ENCODE assay signal across 9 cellular contexts in the genomic region with DNA sequence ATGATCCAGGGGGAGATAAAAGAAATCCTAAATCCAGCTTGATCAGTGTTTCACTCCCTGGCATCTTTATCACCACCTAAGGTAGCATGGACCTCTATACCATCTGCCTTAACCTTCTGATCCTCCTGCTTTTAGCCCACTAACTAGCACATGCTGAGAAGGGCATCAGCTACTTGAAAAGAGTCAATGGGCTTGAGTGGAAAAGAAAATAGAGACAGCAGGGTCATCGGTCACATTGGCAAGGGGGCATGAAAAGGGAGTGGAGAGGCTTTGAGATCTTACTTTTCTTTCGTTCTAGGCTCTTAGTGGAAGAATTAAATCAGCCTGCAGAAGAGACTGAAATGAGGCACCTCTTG. TPM values are rescaled to one million over a fixed set of nuclear protein-coding genes. Genes with fewer than 3 reads are reported as not detected.
DNase-seq lines count a peak whose midpoint lies in the region; ATAC-seq, FAIRE-seq and TF ChIP-seq lines count a peak whose summit lies in the region.
"Had no signal": no experiment of that assay in that cellular context is flagged by ENCODE, and none has a peak within 500 bp of the region (broad histone marks: within the 10 kb centered on the region; RNA-seq: fewer than 3 reads in every experiment).

No MANE protein-coding gene starts in this region.

- peak overlapping the region; percentile 92 for H3K9ac ChIP-seq in keratinocyte (ENCODE audit: control insufficient read depth, extremely low read depth, insufficient read depth, low read length)

- H3K27ac Mint-ChIP-seq in T-helper 1 cell treated with Interleukin-12 subunit alpha and Interleukin-12 subunit beta and Interleukin-4 antibody, amounts not matched to agents 30 μg/mL and 1 μg/mL, for 36 hours, result peak overlapping the region; percentile 97
- peak overlapping the region; percentile 98 for H3K27ac Mint-ChIP-seq in activated T-helper 2 cell treated with anti-CD3 and anti-CD28 coated beads, Interferon-gamma antibody, Interleukin-2, Interleukin-4, amounts not matched to agents 10 μg/mL and 5 μg/mL and 100 μg/mL, durations not matched to agents 14 hours and 24 hours and 36 hours

- peak overlapping the region; percentile 100 for H3K4me2 ChIP-seq in keratinocyte (ENCODE audit: control insufficient read depth, extremely low read depth, insufficient read depth, low read depth, low read length)

- peaks cover 3% of the 10 kb centered on the region for H3K9me1 ChIP-seq in keratinocyte (ENCODE audit: control insufficient read depth, extremely low read depth, insufficient read depth, low read length)

- H3K4me1 ChIP-seq in keratinocyte (ENCODE audit: control insufficient read depth, extremely low read depth, insufficient read depth, low read length), result peaks cover 19% of the 10 kb centered on the region

- TF ChIP-seq CTCF in keratinocyte (optimal IDR thresholded peaks at IDR 0.05 in 1 of 3, IDR thresholded peaks at IDR 0.05 in 1 of 3, conservative IDR thresholded peaks at IDR 0.05 in 1 of 3; ENCODE audit: extremely low read depth in 1 of 3, insufficient read depth in 2 of 3, low read length in 3 of 3), result no peak

- no peaks in the 10 kb centered on the region for H3K9me3 ChIP-seq in keratinocyte (ENCODE audit: control insufficient read depth, low read depth, low read length)

- dilution Hi-C loops in keratinocyte (cut with MboI; ENCODE audit: extremely low pct_ligation_motif_present, low sequenced_read_pairs), result no loop called here

- peak overlapping the region; percentile 76 for H3K27ac ChIP-seq in keratinocyte (ENCODE audit: control insufficient read depth, insufficient read depth, low read length)
- peak overlapping the region; percentile 96 for H3K27ac ChIP-seq in temporal lobe (ENCODE audit: low read depth, low read length)

- H3K36me3 ChIP-seq in keratinocyte (ENCODE audit: control insufficient read depth in 2 of 2, extremely low read depth in 1 of 2, insufficient read depth in 2 of 2, low read length in 2 of 2), result peaks cover 4 to 19% of the 10 kb centered on the region in 2 experiments

- H3K27me3 ChIP-seq in keratinocyte (ENCODE audit: control insufficient read depth, extremely low read depth, insufficient read depth, low read length), result no peaks in the 10 kb centered on the region

- H3K4me3 Mint-ChIP-seq in T-helper 1 cell treated with Interleukin-12 subunit alpha and Interleukin-12 subunit beta and Interleukin-4 antibody, amounts not matched to agents 30 μg/mL and 1 μg/mL, for 36 hours, result peak overlapping the region; percentile 93
- H3K4me3 Mint-ChIP-seq in activated T-helper 2 cell treated with anti-CD3 and anti-CD28 coated beads, Interferon-gamma antibody, Interleukin-2, Interleukin-4, amounts not matched to agents 10 μg/mL and 5 μg/mL and 100 μg/mL, durations not matched to agents 14 hours and 24 hours and 36 hours (ENCODE audit: low read depth), result peak overlapping the region; percentile 96

- peaks cover 47% of the 10 kb centered on the region for H3K79me2 ChIP-seq in keratinocyte (ENCODE audit: control insufficient read depth, insufficient read depth, low read length)

- H3K4me3 ChIP-seq in keratinocyte (ENCODE audit: control insufficient read depth in 2 of 3, extremely low read depth in 1 of 3, insufficient read depth in 2 of 3, low read depth in 1 of 3, low read length in 3 of 3), result peak overlapping the region; percentile 58 to 100 (median 87)

- peak; percentile 32 for FAIRE-seq in keratinocyte (lab: Jason Lieb, UNC)

- H3K9me3 Mint-ChIP-seq in T-helper 1 cell treated with Interleukin-12 subunit alpha and Interleukin-12 subunit beta and Interleukin-4 antibody, amounts not matched to agents 30 μg/mL and 1 μg/mL, for 36 hours, result no peaks in the 10 kb centered on the region
- no peaks in the 10 kb centered on the region for H3K9me3 Mint-ChIP-seq in activated T-helper 2 cell treated with anti-CD3 and anti-CD28 coated beads, Interferon-gamma antibody, Interleukin-2, Interleukin-4, amounts not matched to agents 10 μg/mL and 5 μg/mL and 100 μg/mL, durations not matched to agents 14 hours and 24 hours and 36 hours

- peak overlapping the region; percentile 100 for H2AFZ ChIP-seq in keratinocyte (ENCODE audit: control insufficient read depth, low read length)

- no peaks in the 10 kb centered on the region for H4K20me1 ChIP-seq in keratinocyte (ENCODE audit: control insufficient read depth, extremely low read depth, insufficient read depth, low read length)

- peaks cover 17% of the 10 kb centered on the region for H3K4me1 Mint-ChIP-seq in T-helper 1 cell treated with Interleukin-12 subunit alpha and Interleukin-12 subunit beta and Interleukin-4 antibody, amounts not matched to agents 30 μg/mL and 1 μg/mL, for 36 hours (ENCODE audit: low read depth)
- peaks cover 21% of the 10 kb centered on the region for H3K4me1 Mint-ChIP-seq in activated T-helper 2 cell treated with anti-CD3 and anti-CD28 coated beads, Interferon-gamma antibody, Interleukin-2, Interleukin-4, amounts not matched to agents 10 μg/mL and 5 μg/mL and 100 μg/mL, durations not matched to agents 14 hours and 24 hours and 36 hours (ENCODE audit: low read depth)

- H3K27me3 Mint-ChIP-seq in T-helper 1 cell treated with Interleukin-12 subunit alpha and Interleukin-12 subunit beta and Interleukin-4 antibody, amounts not matched to agents 30 μg/mL and 1 μg/mL, for 36 hours (ENCODE audit: low read depth), result no peaks in the 10 kb centered on the region
- H3K27me3 Mint-ChIP-seq in activated T-helper 2 cell treated with anti-CD3 and anti-CD28 coated beads, Interferon-gamma antibody, Interleukin-2, Interleukin-4, amounts not matched to agents 10 μg/mL and 5 μg/mL and 100 μg/mL, durations not matched to agents 14 hours and 24 hours and 36 hours (ENCODE audit: low read depth), result no peaks in the 10 kb centered on the region

- H3K36me3 Mint-ChIP-seq in T-helper 1 cell treated with Interleukin-12 subunit alpha and Interleukin-12 subunit beta and Interleukin-4 antibody, amounts not matched to agents 30 μg/mL and 1 μg/mL, for 36 hours (ENCODE audit: low read depth), result peaks cover 9% of the 10 kb centered on the region
- H3K36me3 Mint-ChIP-seq in activated T-helper 2 cell treated with anti-CD3 and anti-CD28 coated beads, Interferon-gamma antibody, Interleukin-2, Interleukin-4, amounts not matched to agents 10 μg/mL and 5 μg/mL and 100 μg/mL, durations not matched to agents 14 hours and 24 hours and 36 hours (ENCODE audit: low read depth), result peaks cover 22% of the 10 kb centered on the region

- DNase-seq in T-helper 1 cell (no peak), keratinocyte (ENCODE audit: low read depth, low spot score) (no peak), A172 (ENCODE audit: low spot score) (no peak), NCI-H1436 treated with DMSO at 0.1 percent for 48 hours (lab: John Stamatoyannopoulos, UW) (no peak)
- DNase-seq in activated T-helper 2 cell treated with anti-CD3 and anti-CD28 coated beads, Interferon-gamma antibody, Interleukin-2, Interleukin-4, amounts not matched to agents 10 μg/mL and 5 μg/mL and 100 μg/mL, durations not matched to agents 14 hours and 24 hours and 36 hours (ENCODE audit: low spot score), result no peak

- ATAC-seq in GM21786 (IDR thresholded peaks at IDR 0.05; ENCODE audit: unreplicated experiment), result no peak

- intact Hi-C loops in activated T-helper 2 cell treated with anti-CD3 and anti-CD28 coated beads, Interferon-gamma antibody, Interleukin-2, Interleukin-4, amounts not matched to agents 10 μg/mL and 5 μg/mL and 100 μg/mL, durations not matched to agents 14 hours and 24 hours and 36 hours (cut with micrococcal nuclease), result loop anchor here (1.0 kb wide), 5 partner anchors 38 to 425 kb away; a partner anchor contains a TSS

RNA-seq across cellular contexts. Expression of a gene that starts 0.2 kb away (rescaled TPM):
- total RNA-seq in activated T-helper 2 cell treated with anti-CD3 and anti-CD28 coated beads, Interferon-gamma antibody, Interleukin-2, Interleukin-4, amounts not matched to agents 10 μg/mL and 5 μg/mL and 100 μg/mL, durations not matched to agents 14 hours and 24 hours and 36 hours, result 37.6 and 39.3 TPM in 2 replicates
- polyA plus RNA-seq in keratinocyte, result 19.0 to 26.2 TPM (median 24.5 TPM) in 3 replicates
- 15.2 TPM for polyA plus RNA-seq in keratinocyte (2011; ENCODE audit: low read depth)
- 17.0 and 20.2 TPM in 2 replicates for polyA plus RNA-seq in keratinocyte (2011; cell fraction: cytosol; rRNA removed)
- polyA plus RNA-seq in keratinocyte (2011; cell fraction: nucleus; rRNA removed), result 57.4 and 64.0 TPM in 2 replicates
- polyA plus RNA-seq in keratinocyte (2012; ENCODE audit: low replicate concordance), result 14.6 and 15.8 TPM in 2 replicates
- polyA minus RNA-seq in keratinocyte, result 16.5 to 25.4 TPM (median 21.4 TPM) in 3 replicates
- polyA minus RNA-seq in keratinocyte (2011; cell fraction: cytosol; rRNA and poly(A)+ RNA removed), result 17.8 TPM
- polyA minus RNA-seq in keratinocyte (2011; cell fraction: nucleus; rRNA and poly(A)+ RNA removed), result 8.5 and 9.8 TPM in 2 replicates
- 14.5 TPM for total RNA-seq in temporal lobe
- total RNA-seq in A172 (2014; rRNA removed; shearing (Covaris generic)), result 24.6 and 36.2 TPM in 2 replicates

RNA-seq across cellular contexts. Expression of a gene that starts 0.6 kb away (rescaled TPM):
- total RNA-seq in activated T-helper 2 cell treated with anti-CD3 and anti-CD28 coated beads, Interferon-gamma antibody, Interleukin-2, Interleukin-4, amounts not matched to agents 10 μg/mL and 5 μg/mL and 100 μg/mL, durations not matched to agents 14 hours and 24 hours and 36 hours, result 44.4 and 48.0 TPM in 2 replicates
- 27.0 to 55.9 TPM (median 35.3 TPM) in 3 replicates for polyA plus RNA-seq in keratinocyte
- polyA plus RNA-seq in keratinocyte (2011; ENCODE audit: low read depth), result 23.6 TPM
- polyA plus RNA-seq in keratinocyte (2011; cell fraction: cytosol; rRNA removed), result 30.6 and 31.7 TPM in 2 replicates
- 65.7 and 71.0 TPM in 2 replicates for polyA plus RNA-seq in keratinocyte (2011; cell fraction: nucleus; rRNA removed)
- 23.2 and 38.5 TPM in 2 replicates for polyA plus RNA-seq in keratinocyte (2012; ENCODE audit: low replicate concordance)
- polyA minus RNA-seq in keratinocyte, result 10.5 to 21.2 TPM (median 19.7 TPM) in 3 replicates
- 13.8 TPM for polyA minus RNA-seq in keratinocyte (2011; cell fraction: cytosol; rRNA and poly(A)+ RNA removed)
- 8.0 and 8.5 TPM in 2 replicates for polyA minus RNA-seq in keratinocyte (2011; cell fraction: nucleus; rRNA and poly(A)+ RNA removed)
- total RNA-seq in temporal lobe, result 14.0 TPM
- total RNA-seq in A172 (2014; rRNA removed; shearing (Covaris generic)), result 36.8 and 63.8 TPM in 2 replicates

RNA-seq across cellular contexts. Expression of a gene that starts 21.9 kb away (rescaled TPM):
- not detected in 2 replicates for total RNA-seq in activated T-helper 2 cell treated with anti-CD3 and anti-CD28 coated beads, Interferon-gamma antibody, Interleukin-2, Interleukin-4, amounts not matched to agents 10 μg/mL and 5 μg/mL and 100 μg/mL, durations not matched to agents 14 hours and 24 hours and 36 hours
- polyA plus RNA-seq in keratinocyte, result not detected in 3 replicates
- not detected for polyA plus RNA-seq in keratinocyte (2011; ENCODE audit: low read depth)
- polyA plus RNA-seq in keratinocyte (2011; cell fraction: cytosol; rRNA removed), result not detected in 2 replicates
- polyA plus RNA-seq in keratinocyte (2011; cell fraction: nucleus; rRNA removed), result not detected in 2 replicates
- polyA plus RNA-seq in keratinocyte (2012; ENCODE audit: low replicate concordance), result not detected in 2 replicates
- polyA minus RNA-seq in keratinocyte, result not detected in 3 replicates
- not detected for polyA minus RNA-seq in keratinocyte (2011; cell fraction: cytosol; rRNA and poly(A)+ RNA removed)
- polyA minus RNA-seq in keratinocyte (2011; cell fraction: nucleus; rRNA and poly(A)+ RNA removed), result not detected in 2 replicates
- total RNA-seq in temporal lobe, result not detected
- not detected in 2 replicates for total RNA-seq in A172 (2014; rRNA removed; shearing (Covaris generic))
- total RNA-seq: RPMI7951 had no signal

RNA-seq across cellular contexts. Expression of a gene that starts 36.9 kb away (rescaled TPM):
- 0.48 and 0.76 TPM in 2 replicates for total RNA-seq in activated T-helper 2 cell treated with anti-CD3 and anti-CD28 coated beads, Interferon-gamma antibody, Interleukin-2, Interleukin-4, amounts not matched to agents 10 μg/mL and 5 μg/mL and 100 μg/mL, durations not matched to agents 14 hours and 24 hours and 36 hours
- polyA plus RNA-seq in keratinocyte, result 0.09 to 0.15 TPM (median 0.14 TPM) in 3 replicates
- polyA plus RNA-seq in keratinocyte (2011; ENCODE audit: low read depth), result 1.9 TPM
- polyA plus RNA-seq in keratinocyte (2011; cell fraction: cytosol; rRNA removed), result 0.05 and 0.09 TPM in 2 replicates
- 0.11 and 0.25 TPM in 2 replicates for polyA plus RNA-seq in keratinocyte (2011; cell fraction: nucleus; rRNA removed)
- polyA plus RNA-seq in keratinocyte (2012; ENCODE audit: low replicate concordance), result 0.42 and 5.3 TPM in 2 replicates
- not detected in 3 replicates for polyA minus RNA-seq in keratinocyte
- polyA minus RNA-seq in keratinocyte (2011; cell fraction: cytosol; rRNA and poly(A)+ RNA removed), result not detected
- polyA minus RNA-seq in keratinocyte (2011; cell fraction: nucleus; rRNA and poly(A)+ RNA removed), result 0.21 TPM in 1 of 2 replicates, not detected in the other
- total RNA-seq in temporal lobe, result not detected
- 0.09 and 0.31 TPM in 2 replicates for total RNA-seq in A172 (2014; rRNA removed; shearing (Covaris generic))
- total RNA-seq: RPMI7951 had no signal

RNA-seq across cellular contexts. Expression of a gene that starts 37.2 kb away (rescaled TPM):
- 22.5 and 24.5 TPM in 2 replicates for total RNA-seq in activated T-helper 2 cell treated with anti-CD3 and anti-CD28 coated beads, Interferon-gamma antibody, Interleukin-2, Interleukin-4, amounts not matched to agents 10 μg/mL and 5 μg/mL and 100 μg/mL, durations not matched to agents 14 hours and 24 hours and 36 hours
- polyA plus RNA-seq in keratinocyte, result 30.1 to 146 TPM (median 40.9 TPM) in 3 replicates
- 70.3 TPM for polyA plus RNA-seq in keratinocyte (2011; ENCODE audit: low read depth)
- polyA plus RNA-seq in keratinocyte (2011; cell fraction: cytosol; rRNA removed), result 50.7 and 75.2 TPM in 2 replicates
- 223 and 225 TPM in 2 replicates for polyA plus RNA-seq in keratinocyte (2011; cell fraction: nucleus; rRNA removed)
- polyA plus RNA-seq in keratinocyte (2012; ENCODE audit: low replicate concordance), result 112 and 163 TPM in 2 replicates
- 55.5 to 213 TPM (median 69.5 TPM) in 3 replicates for polyA minus RNA-seq in keratinocyte
- 91.3 TPM for polyA minus RNA-seq in keratinocyte (2011; cell fraction: cytosol; rRNA and poly(A)+ RNA removed)
- polyA minus RNA-seq in keratinocyte (2011; cell fraction: nucleus; rRNA and poly(A)+ RNA removed), result 169 and 184 TPM in 2 replicates
- total RNA-seq in temporal lobe, result 1.5 TPM
- total RNA-seq in A172 (2014; rRNA removed; shearing (Covaris generic)), result 0.22 and 1.3 TPM in 2 replicates
- total RNA-seq: RPMI7951 had no signal
